9 cellular contexts compared by ENCODE assay signal in genomic region chr13:94968040-94968756, GRCh38.
DNase-seq lines count a peak whose midpoint lies in the region; ATAC-seq and TF ChIP-seq lines count a peak whose summit lies in the region.
"Had no signal": no experiment of that assay in that cellular context is flagged by ENCODE, and none has a peak within 500 bp of the region (broad histone marks: within the 10 kb centered on the region; RNA-seq: fewer than 3 reads in every experiment).

No MANE protein-coding gene starts in this region.

- peak overlapping the region; percentile 79 for H2AFZ ChIP-seq in H9 (ENCODE audit: low read length)

- no peak overlapping the region for H2AK5ac ChIP-seq in H9 (ENCODE audit: insufficient read length, low read length)

- no peaks in the 10 kb centered on the region for H3K36me3 Mint-ChIP-seq in H9 (ENCODE audit: insufficient read depth in 1 of 3, low read depth in 3 of 3)
- no peaks in the 10 kb centered on the region for H3K36me3 Mint-ChIP-seq in activated T-cell treated with anti-CD3 and anti-CD28 coated beads, Interleukin-2, amount 50 U/mL, for 72 hours (ENCODE audit: insufficient read depth in 2 of 2)

- H3K9ac ChIP-seq in H9 (ENCODE audit: extremely low read depth, insufficient read length, low read length), result no peak overlapping the region
- peak overlapping the region; percentile 66; the same call in 1 of the 2 replicates for H3K9ac ChIP-seq in iPS-20b (ENCODE audit: low read depth, low read length)

- H3K4me3 Mint-ChIP-seq in H9, result peak overlapping the region; percentile 71 to 89
- peak overlapping the region; percentile 68 to 76 for H3K4me3 Mint-ChIP-seq in activated T-cell treated with anti-CD3 and anti-CD28 coated beads, Interleukin-2, amount 50 U/mL, for 72 hours
- peak overlapping the region; percentile 59 to 76 for H3K4me3 Mint-ChIP-seq in stimulated activated naive CD8-positive, alpha-beta T cell treated with anti-CD3 and anti-CD28 coated beads, Interleukin-15, amount 100 ng/mL, for 72 hours

- no peaks in the 10 kb centered on the region for H3K79me1 ChIP-seq in H9 (ENCODE audit: insufficient read depth, low read depth, low read length, poor library complexity, severe bottlenecking)

- H3K18ac ChIP-seq in H9 (ENCODE audit: insufficient read length, low read depth, low read length), result no peak overlapping the region

- WGBS in H9 (ENCODE audit: extremely low coverage, insufficient read length, low lambda C conversion rate), result no CpG with 5 or more reads among the region's 56 CpGs

- H3K4ac ChIP-seq in H9 (ENCODE audit: low read depth, low read length), result no peak overlapping the region

- H4K5ac ChIP-seq in H9 (ENCODE audit: insufficient read length, low read depth, low read length), result no peak overlapping the region

- H2BK5ac ChIP-seq in H9 (ENCODE audit: insufficient read length, low read length), result no peak overlapping the region

- peaks cover 11% of the 10 kb centered on the region for H3K23me2 ChIP-seq in H9 (ENCODE audit: insufficient read length, low read depth, low read length, poor library complexity, severe bottlenecking)

- H2BK20ac ChIP-seq in H9 (ENCODE audit: low read depth, low read length, poor library complexity, severe bottlenecking), result no peak overlapping the region

- H3K27ac Mint-ChIP-seq in H9, result peak overlapping the region; percentile 15 to 83 (median 77); a peak in 4 of 7 replicates
- no peak overlapping the region for H3K27ac Mint-ChIP-seq in activated T-cell treated with anti-CD3 and anti-CD28 coated beads, Interleukin-2, amount 50 U/mL, for 72 hours
- no peak overlapping the region for H3K27ac Mint-ChIP-seq in stimulated activated naive CD8-positive, alpha-beta T cell treated with anti-CD3 and anti-CD28 coated beads, Interleukin-15, amount 100 ng/mL, for 72 hours

- H3K9me3 Mint-ChIP-seq in H9, result no peaks in the 10 kb centered on the region
- H3K9me3 Mint-ChIP-seq in activated T-cell treated with anti-CD3 and anti-CD28 coated beads, Interleukin-2, amount 50 U/mL, for 72 hours, result no peaks in the 10 kb centered on the region
- no peaks in the 10 kb centered on the region for H3K9me3 Mint-ChIP-seq in stimulated activated naive CD8-positive, alpha-beta T cell treated with anti-CD3 and anti-CD28 coated beads, Interleukin-15, amount 100 ng/mL, for 72 hours

- no peaks in the 10 kb centered on the region for H3K9me3 ChIP-seq in H9 (ENCODE audit: control insufficient read depth, low read depth, low read length)
- H3K9me3 ChIP-seq in iPS-20b (ENCODE audit: insufficient read depth, low read depth, low read length), result no peaks in the 10 kb centered on the region
- H3K9me3 ChIP-seq: body of pancreas had no signal

- no peak overlapping the region for H2BK12ac ChIP-seq in H9 (ENCODE audit: insufficient read length, low read depth, low read length)

- H3K27ac ChIP-seq in H9 (ENCODE audit: insufficient read length, low read depth, low read length) (no peak overlapping the region), iPS-20b (ENCODE audit: low read length) (peak overlapping the region; percentile 10)
- H3K27ac ChIP-seq: body of pancreas had no signal

- no peaks in the 10 kb centered on the region for H3K36me3 ChIP-seq in iPS-20b (ENCODE audit: insufficient read depth, low read depth, low read length)

- H3K4me3 ChIP-seq in iPS-20b (ENCODE audit: low read length), result peak overlapping the region; percentile 84
- H3K4me3 ChIP-seq: body of pancreas had no signal

- peaks cover 27% of the 10 kb centered on the region for H3K27me3 Mint-ChIP-seq in H9 (ENCODE audit: low read depth)
- H3K27me3 Mint-ChIP-seq in activated T-cell treated with anti-CD3 and anti-CD28 coated beads, Interleukin-2, amount 50 U/mL, for 72 hours (ENCODE audit: low read depth), result peaks cover 70% of the 10 kb centered on the region
- H3K27me3 Mint-ChIP-seq in stimulated activated naive CD8-positive, alpha-beta T cell treated with anti-CD3 and anti-CD28 coated beads, Interleukin-15, amount 100 ng/mL, for 72 hours, result peaks cover 64% of the 10 kb centered on the region

- peak overlapping the region; percentile 87 for H3K4me2 ChIP-seq in H9 (ENCODE audit: insufficient read depth, insufficient read length, low read length)

- no peak overlapping the region for H4K91ac ChIP-seq in H9 (ENCODE audit: insufficient read length, low read depth, low read length)

- H2BK15ac ChIP-seq in H9 (ENCODE audit: low read depth, low read length), result no peak overlapping the region

- H2BK120ac ChIP-seq in H9 (ENCODE audit: low read depth, low read length, poor library complexity, severe bottlenecking), result no peak overlapping the region

- no peaks in the 10 kb centered on the region for H3K27me3 ChIP-seq in H9 (ENCODE audit: insufficient read depth, low read length)
- H3K27me3 ChIP-seq in iPS-20b (ENCODE audit: insufficient read depth, low read length), result peaks cover 26% of the 10 kb centered on the region

- H3K4me1 Mint-ChIP-seq in H9, result peaks cover 54 to 61% of the 10 kb centered on the region in 2 experiments
- peaks cover 10% of the 10 kb centered on the region for H3K4me1 Mint-ChIP-seq in activated T-cell treated with anti-CD3 and anti-CD28 coated beads, Interleukin-2, amount 50 U/mL, for 72 hours (ENCODE audit: low read depth)
- H3K4me1 Mint-ChIP-seq in stimulated activated naive CD8-positive, alpha-beta T cell treated with anti-CD3 and anti-CD28 coated beads, Interleukin-15, amount 100 ng/mL, for 72 hours, result peaks cover 8% of the 10 kb centered on the region

- DNase-seq in Ammon's horn (ENCODE audit: low spot score), result peak; percentile 80
- DNase-seq in H9, result peak; percentile 75
- DNase-seq in activated T-cell treated with anti-CD3 and anti-CD28 coated beads, Interleukin-2, amount 50 U/mL, for 72 hours, result peak; percentile 15 to 19
- peak; percentile 0 to 9 for DNase-seq in stimulated activated naive CD8-positive, alpha-beta T cell treated with anti-CD3 and anti-CD28 coated beads, Interleukin-15, amount 100 ng/mL, for 72 hours
- DNase-seq in NCI-H345 treated with DMSO at 0.1 percent for 48 hours (lab: John Stamatoyannopoulos, UW; ENCODE audit: unreplicated experiment), result no peak
- DNase-seq in ACHN, result no peak

- no peak overlapping the region for H4K8ac ChIP-seq in H9 (replicated peaks; ENCODE audit: insufficient read length, low read depth, low read length)

- H3K4me1 ChIP-seq in H9 (ENCODE audit: insufficient read depth, low read length) (peaks cover 4% of the 10 kb centered on the region; the same call in 1 of the 2 replicates), iPS-20b (ENCODE audit: insufficient read depth, low read length) (peaks cover 34% of the 10 kb centered on the region; the same call in 1 of the 2 replicates)

- H3K79me2 ChIP-seq in H9 (ENCODE audit: insufficient read depth, low read length), result no peaks in the 10 kb centered on the region

- no peaks in the 10 kb centered on the region for H4K20me1 ChIP-seq in H9 (ENCODE audit: control insufficient read depth, insufficient read depth, insufficient read length)

- in situ Hi-C loops in ACHN (cut with HindIII; ENCODE audit: low pct_ligation_motif_present, low pct_unique_long_range_greater_than_20kb, low sequenced_read_pairs), result no loop called here

- no peak overlapping the region for H3T11ph ChIP-seq in H9 (ENCODE audit: low read length)

- TF ChIP-seq CTCF in H9 (conservative IDR thresholded peaks at IDR 0.05), result no peak; the same call in 2 of the 3 replicates

- H3K23ac ChIP-seq in H9 (ENCODE audit: insufficient read length, low read depth, low read length), result no peak overlapping the region

- peak; percentile 58 to 67 for ATAC-seq in activated T-cell treated with anti-CD3 and anti-CD28 coated beads, Interleukin-2, amount 50 U/mL, for 72 hours (replicated peaks in 1 of 2)
- ATAC-seq in stimulated activated naive CD8-positive, alpha-beta T cell treated with anti-CD3 and anti-CD28 coated beads, Interleukin-15, amount 100 ng/mL, for 72 hours, result peak; percentile 72
- ATAC-seq in GM21825 (IDR thresholded peaks at IDR 0.05; ENCODE audit: unreplicated experiment), result no peak

- H3K56ac ChIP-seq in H9 (ENCODE audit: insufficient read length, low read depth, low read length), result no peak overlapping the region

- peak overlapping the region; percentile 71 for H3K14ac ChIP-seq in H9 (ENCODE audit: insufficient read depth, low read length)

Comparison
In these comparisons a context has a peak if more than half of its experiments do, and no peak if none do; other contexts are left out.
1. DNase-seq: peak in Ammon's horn (single experiment), H9 (single experiment), activated T-cell treated with anti-CD3 and anti-CD28 coated beads, Interleukin-2, amount 50 U/mL, for 72 hours (2 of 2) and stimulated activated naive CD8-positive, alpha-beta T cell treated with anti-CD3 and anti-CD28 coated beads, Interleukin-15, amount 100 ng/mL, for 72 hours (2 of 2); none in NCI-H345 treated with DMSO at 0.1 percent for 48 hours (single experiment) and ACHN (single experiment).
2. H3K27ac Mint-ChIP-seq: peak in H9 (3 of 3); none in activated T-cell treated with anti-CD3 and anti-CD28 coated beads, Interleukin-2, amount 50 U/mL, for 72 hours (single experiment) and stimulated activated naive CD8-positive, alpha-beta T cell treated with anti-CD3 and anti-CD28 coated beads, Interleukin-15, amount 100 ng/mL, for 72 hours (0 of 2).
3. Peak in every context shown above with its lines, with median percentiles within 50 percentile points of each other: H3K4me3 Mint-ChIP-seq.